In genomic region chr20:39702716-39703349, GRCh38 we compare ENCODE assay signal across 17 cellular contexts.
DNase-seq lines count a peak whose midpoint lies in the region; ATAC-seq and FAIRE-seq lines count a peak whose summit lies in the region.
"Had no signal": no experiment of that assay in that cellular context is flagged by ENCODE, and none has a peak within 500 bp of the region (broad histone marks: within the 10 kb centered on the region; RNA-seq: fewer than 3 reads in every experiment).

No MANE protein-coding gene starts in this region.

- no peaks in the 10 kb centered on the region for H3K9me3 Mint-ChIP-seq in memory B cell
- H3K9me3 Mint-ChIP-seq: CD4-positive, alpha-beta T cell had no signal

- H3K36me3 Mint-ChIP-seq in memory B cell: peaks cover 2% of the 10 kb centered on the region

- H3K4me1 Mint-ChIP-seq in memory B cell: peaks cover 6% of the 10 kb centered on the region

- FAIRE-seq in HTR-8/SVneo (lab: Jason Lieb, UNC): peak; percentile 52
- FAIRE-seq: A204.1, GM12878, GM18507 had no signal

- ATAC-seq in memory B cell (ENCODE audit: low read depth) (peak; percentile 56), GM19455 (IDR thresholded peaks at IDR 0.05; ENCODE audit: unreplicated experiment) (no peak)
- ATAC-seq: GM12878 had no signal

- no peaks in the 10 kb centered on the region for H3K27me3 Mint-ChIP-seq in memory B cell
- H3K27me3 Mint-ChIP-seq: B cell; CD4-positive, alpha-beta T cell had no signal

- no peak overlapping the region for H3K27ac Mint-ChIP-seq in memory B cell
- H3K27ac Mint-ChIP-seq: B cell; CD4-positive, alpha-beta T cell had no signal

- DNase-seq in HTR-8/SVneo (ENCODE audit: insufficient read length, low spot score): no peak
- peak; percentile 64 for DNase-seq in MV-4-11 (lab: John Stamatoyannopoulos, UW)
- DNase-seq in OCI-M1 (lab: John Stamatoyannopoulos, UW): peak; percentile 23
- no peak for DNase-seq in memory B cell (ENCODE audit: low spot score in 2 of 2)
- no peak for DNase-seq in NCI-H1105 (lab: John Stamatoyannopoulos, UW)
- DNase-seq in H4 (ENCODE audit: low spot score): no peak
- DNase-seq: C1 segment of cervical spinal cord; Calu3; CD4-positive, alpha-beta T cell; DMS 273 treated with DMSO at 0.1 percent for 48 hours; DMS79; GOT3 had no signal

- no peak overlapping the region for H3K4me3 Mint-ChIP-seq in memory B cell
- H3K4me3 Mint-ChIP-seq: B cell; CD4-positive, alpha-beta T cell had no signal

Comparison
In these comparisons a context has a peak if more than half of its experiments do, and no peak if none do; other contexts are left out.
1. DNase-seq: peak in MV-4-11 (single experiment) and OCI-M1 (single experiment); none in HTR-8/SVneo (single experiment), memory B cell (0 of 2), NCI-H1105 (single experiment) and H4 (single experiment).